ENCODE assay signal across 25 cellular contexts in the genomic region with DNA sequence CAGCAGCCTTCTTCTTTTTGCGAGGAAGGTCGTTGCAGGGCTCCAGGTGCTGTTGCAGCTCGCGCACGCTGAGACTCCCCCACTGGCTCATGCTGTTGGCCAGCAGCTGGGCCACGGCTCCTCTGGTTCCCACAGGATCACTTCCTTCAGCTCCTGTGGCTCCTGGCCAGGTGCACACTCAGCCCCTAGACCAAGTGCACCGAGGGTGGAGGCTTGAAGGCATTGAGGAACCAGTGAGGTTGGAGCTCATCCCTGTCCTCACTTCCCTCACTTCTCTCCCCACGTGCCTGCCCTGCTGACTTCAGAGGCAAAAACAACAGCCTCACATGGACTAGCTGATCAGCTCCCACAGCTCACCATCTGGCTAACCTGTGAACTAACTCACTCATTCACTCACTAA. TPM values are rescaled to one million over a fixed set of nuclear protein-coding genes. Genes with fewer than 3 reads are reported as not detected.
A peak's percentile ranks its signal among the peaks of the same experiment; 100 is the strongest.
DNase-seq lines count a peak whose midpoint lies in the region; ATAC-seq and TF ChIP-seq lines count a peak whose summit lies in the region.
"Had no signal": no experiment of that assay in that cellular context is flagged by ENCODE, and none has a peak within 500 bp of the region (broad histone marks: within the 10 kb centered on the region; RNA-seq: fewer than 3 reads in every experiment).

No MANE protein-coding gene starts in this region.

- H3K36me3 ChIP-seq in gastrocnemius medialis: no peaks in the 10 kb centered on the region
- H3K36me3 ChIP-seq: neural progenitor cell had no signal

- H3K4me1 ChIP-seq in gastrocnemius medialis: no peaks in the 10 kb centered on the region
- H3K4me1 ChIP-seq: Caco-2, neural progenitor cell, psoas muscle had no signal

- no peaks in the 10 kb centered on the region for H3K9me3 ChIP-seq in gastrocnemius medialis
- H3K9me3 ChIP-seq: Caco-2, psoas muscle had no signal

- intact Hi-C loops in left ventricle myocardium superior (cut with micrococcal nuclease) (no loop called here), gastrocnemius medialis (cut with DNase I; ENCODE audit: low total_unique reads) (no loop called here)

- no peaks in the 10 kb centered on the region for H3K27me3 ChIP-seq in gastrocnemius medialis
- H3K27me3 ChIP-seq: neural progenitor cell had no signal

- no peak for TF ChIP-seq CTCF in gastrocnemius medialis (IDR thresholded peaks at IDR 0.05 in 4 of 5, conservative IDR thresholded peaks at IDR 0.05 in 1 of 5)

- no peak overlapping the region for H3K4me3 ChIP-seq in gastrocnemius medialis
- H3K4me3 ChIP-seq: neural progenitor cell, PC-9, psoas muscle had no signal

- in situ Hi-C loops in gastrocnemius medialis (cut with MboI; ENCODE audit: low sequenced_read_pairs in 4 of 4): no loop called here

- no peak for TF ChIP-seq POLR2A in gastrocnemius medialis (IDR thresholded peaks at IDR 0.05)

- ATAC-seq in left ventricle myocardium superior (peak; percentile 5), gastrocnemius medialis (peak in 1 of 2 donors; percentile 21)
- ATAC-seq: activated naive CD4-positive, alpha-beta T cell treated with anti-CD3 and anti-CD28 coated beads, Interleukin-2, amount 50 U/mL, for 72 hours; activated T-helper 17 cell treated with anti-CD3 and anti-CD28 coated beads, Interleukin-2, amount 50 U/mL, for 72 hours; psoas muscle; T-helper 17 cell had no signal

- no peak overlapping the region for H3K27ac ChIP-seq in gastrocnemius medialis
- H3K27ac ChIP-seq: epithelial cell of prostate, neural progenitor cell, PC-9, psoas muscle had no signal

- peak; percentile 57 for DNase-seq in NCI-H146 (lab: John Stamatoyannopoulos, UW)
- DNase-seq in NCI-H146 treated with DMSO at 0.1 percent for 48 hours (lab: John Stamatoyannopoulos, UW; ENCODE audit: unreplicated experiment): no peak
- DNase-seq in Kasumi-1 (lab: John Stamatoyannopoulos, UW): peak; percentile 12 to 16
- peak; percentile 60 for DNase-seq in left ventricle myocardium superior
- DNase-seq in gastrocnemius medialis: peak; percentile 32 to 33
- DNase-seq in T-helper 9 cell: no peak
- DNase-seq in T1000 (lab: John Stamatoyannopoulos, UW): no peak
- no peak for DNase-seq in dedifferentiated amniotic fluid mesenchymal stem cell (ENCODE audit: extremely low spot score)
- DNase-seq: 8988T; AML-193; Caco-2; H7; NCI-H1436; NCI-H226; NCI-H774; PC-9; stimulated activated CD4-positive, alpha-beta T cell treated with anti-CD3 and anti-CD28 coated beads, Interleukin-2, amount 100 ng/mL, for 48 hours; stimulated activated naive CD4-positive, alpha-beta T cell; T-helper 17 cell had no signal

RNA-seq across cellular contexts. Expression of a gene that starts 46.2 kb away (rescaled TPM):
- total RNA-seq in left ventricle myocardium superior (77.8 TPM), gastrocnemius medialis (under 1 TPM in 3 of 4 donors, not detected in 1; 0.13 to 0.66 (median 0.18) TPM)
- total RNA-seq: activated naive CD4-positive, alpha-beta T cell treated with anti-CD3 and anti-CD28 coated beads, Interleukin-2, amount 50 U/mL, for 72 hours; activated T-helper 17 cell treated with anti-CD3 and anti-CD28 coated beads, Interleukin-2, amount 50 U/mL, for 72 hours; fibroblast of villous mesenchyme had no signal

Comparison
In these comparisons a context has a peak if more than half of its experiments do, and no peak if none do; other contexts are left out.
1. DNase-seq: peak in NCI-H146 (single experiment), Kasumi-1 (2 of 2), left ventricle myocardium superior (single experiment) and gastrocnemius medialis (2 of 2); none in NCI-H146 treated with DMSO at 0.1 percent for 48 hours (single experiment), T-helper 9 cell (single experiment), T1000 (single experiment) and dedifferentiated amniotic fluid mesenchymal stem cell (single experiment).
2. RNA of a gene that starts 46.2 kb away (total RNA-seq): 77.8 TPM in left ventricle myocardium superior (single experiment); 0.13 to 0.66 TPM in gastrocnemius medialis; every median in the first group is over 10 times any median in the second.